1 cellular context compared by ENCODE assay signal in the genomic region with DNA sequence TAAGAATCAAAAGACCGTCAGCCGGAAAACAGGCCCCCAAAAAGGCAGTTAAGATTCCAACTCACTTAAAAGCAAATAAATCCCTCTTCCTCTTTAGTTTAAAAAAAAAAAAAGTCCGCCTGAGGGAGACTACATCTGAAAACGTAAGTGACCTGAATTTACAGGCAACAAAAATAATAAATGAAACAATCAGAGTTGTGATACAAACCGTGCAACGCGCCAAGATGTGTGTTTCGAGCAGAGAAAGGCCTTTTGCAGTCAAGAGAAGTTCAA.
TF ChIP-seq lines count a peak whose summit lies in the region.

No MANE protein-coding gene starts in this region.

TF ChIP-seq in H1, 55 proteins besides CTCF, POLR2A, EP300 and RAD21:
- no peak for TF ChIP-seq YY1 (IDR thresholded peaks at IDR 0.05; ENCODE audit: low read depth, low read length)
- TF ChIP-seq SP1 (IDR thresholded peaks at IDR 0.05; ENCODE audit: low read depth, low read length), result 0 out of 2 replicates have a peak, but pooled peaks have one; percentile 1
- TF ChIP-seq CHD1 (IDR thresholded peaks at IDR 0.05; ENCODE audit: low read depth, low read length), result peak; percentile 38; the same call in 1 of the 2 replicates
- no peak for TF ChIP-seq SRF (IDR thresholded peaks at IDR 0.05; ENCODE audit: low read depth, low read length)
- 0 out of 4 replicates have a peak, but pooled peaks of 1 of the 2 experiments have one; percentile 54 for TF ChIP-seq SIN3A (conservative IDR thresholded peaks at IDR 0.05 in 1 of 2, IDR thresholded peaks at IDR 0.05 in 1 of 2; ENCODE audit: low read depth in 1 of 2, low read length in 2 of 2)
- no peak for TF ChIP-seq FOSL1 (IDR thresholded peaks at IDR 0.05; ENCODE audit: insufficient read depth, low read depth, low read length)
- peak in 1 of 2 experiments; percentile 12; a peak in 1 of 4 replicates for TF ChIP-seq HDAC2 (IDR thresholded peaks at IDR 0.05; ENCODE audit: borderline replicate concordance in 1 of 2, low read depth in 2 of 2, low read length in 2 of 2)
TF ChIP-seq in H1: peak in this region for 4.
